ENCODE assay signal across 23 cellular contexts in the genomic region with DNA sequence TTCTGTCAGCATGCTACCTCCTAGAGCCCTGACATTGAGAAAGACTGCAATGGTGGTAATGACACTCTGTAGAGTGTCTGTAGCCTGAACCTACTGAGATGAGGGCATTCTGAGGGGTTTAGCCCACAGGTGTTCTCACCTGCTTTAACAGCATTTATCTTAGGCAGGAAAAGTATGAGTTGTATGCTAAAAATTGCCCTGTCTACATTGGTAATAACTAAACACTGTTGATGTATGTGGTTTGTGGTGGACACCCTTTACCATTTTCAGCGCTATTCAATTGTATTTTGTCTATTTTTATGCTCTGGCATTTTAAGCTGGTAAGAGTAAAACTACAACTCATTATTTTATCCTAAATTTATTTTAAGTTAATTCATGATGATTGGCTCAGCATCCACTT. TPM values are rescaled to one million over a fixed set of nuclear protein-coding genes. Genes with fewer than 3 reads are reported as not detected.
DNase-seq lines count a peak whose midpoint lies in the region; ATAC-seq, FAIRE-seq and TF ChIP-seq lines count a peak whose summit lies in the region.
"Had no signal": no experiment of that assay in that cellular context is flagged by ENCODE, and none has a peak within 500 bp of the region (broad histone marks: within the 10 kb centered on the region; RNA-seq: fewer than 3 reads in every experiment).

No MANE protein-coding gene starts in this region.

- H3K4me3 ChIP-seq in MM.1S (ENCODE audit: low read length) (no peak overlapping the region), osteoblast (ENCODE audit: insufficient read depth, low read length) (no peak overlapping the region)
- no peak overlapping the region for H3K4me3 ChIP-seq in naive thymus-derived CD4-positive, alpha-beta T cell (ENCODE audit: low read length)
- H3K4me3 ChIP-seq: GM12878, GM23338 had no signal

- no peak for TF ChIP-seq POLR2A in GM18505 (IDR thresholded peaks at IDR 0.05; ENCODE audit: borderline replicate concordance, extremely low read depth, insufficient read depth, insufficient read length)

- no peaks in the 10 kb centered on the region for H3K9me3 Mint-ChIP-seq in immature natural killer cell
- no peaks in the 10 kb centered on the region for H3K9me3 Mint-ChIP-seq in naive thymus-derived CD4-positive, alpha-beta T cell
- H3K9me3 Mint-ChIP-seq: CD4-positive, alpha-beta memory T cell; GM23338; H9 had no signal

- H3K4me1 ChIP-seq in MM.1S (ENCODE audit: low read length) = 0 out of 2 replicates have a peak, but pooled peaks cover 5% of the 10 kb centered on the region
- H3K4me1 ChIP-seq in osteoblast (ENCODE audit: insufficient read depth, low read length) = no peaks in the 10 kb centered on the region
- peaks cover 0 to 4% of the 10 kb centered on the region in 2 donors for H3K4me1 ChIP-seq in naive thymus-derived CD4-positive, alpha-beta T cell (ENCODE audit: control insufficient read depth in 2 of 2, insufficient read depth in 2 of 2, low read length in 2 of 2)
- H3K4me1 ChIP-seq: Caco-2 had no signal

- H3K9me2 ChIP-seq in MM.1S (replicated peaks; ENCODE audit: insufficient read depth, low read length) = no peaks in the 10 kb centered on the region

- H2AFZ ChIP-seq in MM.1S (ENCODE audit: low read length) (no peak overlapping the region), osteoblast (ENCODE audit: low read length) (no peak overlapping the region)
- H2AFZ ChIP-seq: GM23338 had no signal

- ATAC-seq in T-helper 17 cell (no peak), GM18505 (IDR thresholded peaks at IDR 0.05; ENCODE audit: unreplicated experiment) (no peak)
- ATAC-seq in naive thymus-derived CD4-positive, alpha-beta T cell = no peak
- ATAC-seq: GM12878, GM23338, HCT116 had no signal

- H4K20me1 ChIP-seq in MM.1S (ENCODE audit: insufficient read depth, low read length) = no peaks in the 10 kb centered on the region
- no peaks in the 10 kb centered on the region for H4K20me1 ChIP-seq in osteoblast (ENCODE audit: insufficient read depth, low read length)

- H3K9me3 ChIP-seq in MM.1S (replicated peaks; ENCODE audit: insufficient read depth, low read length) (no peaks in the 10 kb centered on the region), T-helper 17 cell (ENCODE audit: control insufficient read depth, low read length, poor library complexity, severe bottlenecking) (no peaks in the 10 kb centered on the region), osteoblast (ENCODE audit: low read depth, low read length) (no peaks in the 10 kb centered on the region)
- H3K9me3 ChIP-seq in naive thymus-derived CD4-positive, alpha-beta T cell (ENCODE audit: control insufficient read depth in 2 of 3, low read length in 3 of 3) = no peaks in the 10 kb centered on the region
- H3K9me3 ChIP-seq: Caco-2 had no signal

- H3K36me3 ChIP-seq in MM.1S (replicated peaks; ENCODE audit: insufficient read depth, low read length) (no peaks in the 10 kb centered on the region), osteoblast (ENCODE audit: insufficient read depth, low read length) (no peaks in the 10 kb centered on the region)
- peaks cover 0 to 42% (median 0%) of the 10 kb centered on the region in 3 experiments for H3K36me3 ChIP-seq in naive thymus-derived CD4-positive, alpha-beta T cell (ENCODE audit: control insufficient read depth in 2 of 3, insufficient read depth in 3 of 3, low read length in 3 of 3)

- H3K4me3 Mint-ChIP-seq in T-helper 17 cell (no peak overlapping the region), immature natural killer cell (peak overlapping the region in 2 of 5 donors; percentile 33 to 43)
- no peak overlapping the region for H3K4me3 Mint-ChIP-seq in naive thymus-derived CD4-positive, alpha-beta T cell
- H3K4me3 Mint-ChIP-seq: CD4-positive, alpha-beta memory T cell; GM23338; H9 had no signal

- intact Hi-C loops in naive thymus-derived CD4-positive, alpha-beta T cell (cut with micrococcal nuclease) = no loop called here

- POLR2A ChIA-PET in naive thymus-derived CD4-positive, alpha-beta T cell (lab: Charles Lee) = no interaction called here

- no peak for TF ChIP-seq CTCF in MM.1S (IDR thresholded peaks at IDR 0.05; ENCODE audit: low read length)
- no peak for TF ChIP-seq CTCF in osteoblast (IDR thresholded peaks at IDR 0.05; ENCODE audit: extremely low read depth, low read depth, low read length)
- TF ChIP-seq CTCF in D721Med (IDR thresholded peaks at IDR 0.05; ENCODE audit: insufficient read depth, missing control alignments) = no peak

- H3K36me3 Mint-ChIP-seq in T-helper 17 cell (ENCODE audit: low read depth) = peaks cover 19% of the 10 kb centered on the region
- H3K36me3 Mint-ChIP-seq in immature natural killer cell = peaks cover 54 to 80% (median 61%) of the 10 kb centered on the region in 3 donors
- peaks cover 0 to 54% (median 25%) of the 10 kb centered on the region in 5 donors for H3K36me3 Mint-ChIP-seq in naive thymus-derived CD4-positive, alpha-beta T cell

- H3K4me2 ChIP-seq in MM.1S (ENCODE audit: low read depth, low read length) = no peak overlapping the region
- no peak overlapping the region for H3K4me2 ChIP-seq in osteoblast (ENCODE audit: insufficient read depth, low read length)
- H3K4me2 ChIP-seq: GM23338 had no signal

- peak overlapping the region; percentile 69 for H3K27ac Mint-ChIP-seq in T-helper 17 cell
- H3K27ac Mint-ChIP-seq in immature natural killer cell = peak overlapping the region; percentile 32 to 87 (median 77)
- H3K27ac Mint-ChIP-seq in naive thymus-derived CD4-positive, alpha-beta T cell = peak overlapping the region in 2 of 9 donors; percentile 10 to 71
- H3K27ac Mint-ChIP-seq: GM23338, H9 had no signal

- H3K27me3 Mint-ChIP-seq in T-helper 17 cell (no peaks in the 10 kb centered on the region), immature natural killer cell (ENCODE audit: low read depth in 3 of 3) (peaks cover 0 to 3% (median 0%) of the 10 kb centered on the region in 3 donors)
- H3K27me3 Mint-ChIP-seq in naive thymus-derived CD4-positive, alpha-beta T cell = peaks cover 0 to 2% (median 0%) of the 10 kb centered on the region in 5 donors
- H3K27me3 Mint-ChIP-seq: CD4-positive, alpha-beta memory T cell had no signal

- 0 out of 2 replicates have a peak overlapping the region, but pooled peaks have one; percentile 4 for H3K27ac ChIP-seq in MM.1S (ENCODE audit: low read length)
- no peak overlapping the region for H3K27ac ChIP-seq in osteoblast (ENCODE audit: low read depth, low read length)
- no peak overlapping the region for H3K27ac ChIP-seq in naive thymus-derived CD4-positive, alpha-beta T cell (ENCODE audit: low read depth, low read length)

- no peak overlapping the region for H3K9ac ChIP-seq in MM.1S (ENCODE audit: low read length)

- DNase-seq in MM.1S = peak; percentile 80
- DNase-seq in T-helper 17 cell = no peak
- no peak for DNase-seq in immature natural killer cell
- peak; percentile 38 for DNase-seq in osteoblast (ENCODE audit: insufficient read length, low spot score, missing footprints)
- DNase-seq in NCI-H1417 treated with DMSO at 0.1 percent for 48 hours (lab: John Stamatoyannopoulos, UW) = no peak
- no peak for DNase-seq in D721Med (ENCODE audit: insufficient read length, low spot score)
- DNase-seq in naive thymus-derived CD4-positive, alpha-beta T cell = no peak
- DNase-seq: C1 segment of cervical spinal cord; Caco-2; CD4-positive, alpha-beta memory T cell; DMS 273 treated with DMSO at 0.1 percent for 48 hours; DMS79; EL; GDM1; H9 had no signal

- CTCF ChIA-PET in naive thymus-derived CD4-positive, alpha-beta T cell (lab: Charles Lee) = no interaction called here

- H3K4me1 Mint-ChIP-seq in T-helper 17 cell (peaks cover 12% of the 10 kb centered on the region), immature natural killer cell (peaks cover 83 to 100% of the 10 kb centered on the region in 2 donors)
- peaks cover 0 to 31% (median 0%) of the 10 kb centered on the region in 7 donors for H3K4me1 Mint-ChIP-seq in naive thymus-derived CD4-positive, alpha-beta T cell
- H3K4me1 Mint-ChIP-seq: GM23338, H9 had no signal

- H3F3A ChIP-seq in MM.1S (ENCODE audit: insufficient read depth, low read length) = no peaks in the 10 kb centered on the region

- no peak for FAIRE-seq in D721Med (lab: Jason Lieb, UNC)
- FAIRE-seq: GM12878, GM18507 had no signal

- H3K79me2 ChIP-seq in MM.1S (ENCODE audit: low read length) (no peaks in the 10 kb centered on the region), osteoblast (ENCODE audit: insufficient read depth, low read length) (no peaks in the 10 kb centered on the region)

- H3K27me3 ChIP-seq in MM.1S (replicated peaks; ENCODE audit: insufficient read depth, low read length) = no peaks in the 10 kb centered on the region
- H3K27me3 ChIP-seq in osteoblast (ENCODE audit: insufficient read depth, low read length) = no peaks in the 10 kb centered on the region
- no peaks in the 10 kb centered on the region for H3K27me3 ChIP-seq in naive thymus-derived CD4-positive, alpha-beta T cell (ENCODE audit: control insufficient read depth in 2 of 2, insufficient read depth in 2 of 2, low read length in 2 of 2)

RNA-seq across cellular contexts. Expression of a gene that starts 10.0 kb away (rescaled TPM):
- total RNA-seq in T-helper 17 cell (10 to 100 TPM; 42.1 to 48.1 TPM), osteoblast (not detected in 2 replicates)
- 100 to 1,000 TPM; 141 to 290 (median 150) TPM for polyA plus RNA-seq in immature natural killer cell
- total RNA-seq in naive thymus-derived CD4-positive, alpha-beta T cell = 10 to 100 TPM; 20.3 to 48.2 (median 36.1) TPM
- polyA plus RNA-seq in naive thymus-derived CD4-positive, alpha-beta T cell = 1 to 10 TPM; 8.4 to 8.7 TPM
- total RNA-seq: A172, A673, Caco-2, GM23338, H9 had no signal
- polyA plus RNA-seq: BJ, GM23338 had no signal

Comparison
In these comparisons a context has a peak if more than half of its experiments do, and no peak if none do; other contexts are left out.
1. DNase-seq: peak in MM.1S (single experiment) and osteoblast (single experiment); none in T-helper 17 cell (0 of 3), immature natural killer cell (0 of 3), NCI-H1417 treated with DMSO at 0.1 percent for 48 hours (single experiment), D721Med (single experiment) and naive thymus-derived CD4-positive, alpha-beta T cell (0 of 9).
2. RNA of a gene that starts 10.0 kb away (total RNA-seq): 42.1 to 48.1 TPM in T-helper 17 cell and 20.3 to 48.2 TPM in naive thymus-derived CD4-positive, alpha-beta T cell; not detected in osteoblast; every median in the first group is over 10 times any median in the second.